In the genomic region with DNA sequence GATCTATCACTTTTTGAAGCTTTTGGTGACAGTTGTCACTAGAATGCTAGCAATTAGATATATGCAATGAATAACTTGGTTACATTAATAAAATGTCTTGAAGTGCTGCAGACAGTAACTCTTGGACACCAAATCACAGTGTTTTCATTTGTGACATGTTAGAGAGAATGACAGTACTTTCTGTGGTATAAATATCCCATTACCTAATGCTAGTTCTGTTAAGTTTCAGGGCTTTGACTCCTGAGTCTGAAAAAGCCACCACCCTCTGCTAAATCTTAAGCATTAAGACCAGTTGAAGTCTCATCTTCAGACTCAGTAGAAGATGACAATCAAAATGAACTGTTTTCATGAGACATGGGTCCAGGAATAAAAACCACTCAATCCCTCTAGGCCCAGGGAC, we compare ENCODE assay signal across 19 cellular contexts. TPM values are rescaled to one million over a fixed set of nuclear protein-coding genes. Genes with fewer than 3 reads are reported as not detected.
A peak's percentile ranks its signal among the peaks of the same experiment; 100 is the strongest.
DNase-seq lines count a peak whose midpoint lies in the region; ATAC-seq and TF ChIP-seq lines count a peak whose summit lies in the region.
"Had no signal": no experiment of that assay in that cellular context is flagged by ENCODE, and none has a peak within 500 bp of the region (broad histone marks: within the 10 kb centered on the region; RNA-seq: fewer than 3 reads in every experiment).

No MANE protein-coding gene starts in this region.

- H3K79me2 ChIP-seq in MM.1S (ENCODE audit: low read length): no peaks in the 10 kb centered on the region

- H3K4me1 ChIP-seq in left ventricle myocardium inferior (peaks cover 10% of the 10 kb centered on the region), MM.1S (ENCODE audit: low read length) (no peaks in the 10 kb centered on the region)
- H3K4me1 ChIP-seq: BLaER1, Caco-2 had no signal

- H3K9me3 ChIP-seq in left ventricle myocardium inferior (replicated peaks) (no peaks in the 10 kb centered on the region), MM.1S (replicated peaks; ENCODE audit: insufficient read depth, low read length) (no peaks in the 10 kb centered on the region)

- intact Hi-C loops in left ventricle myocardium superior (cut with micrococcal nuclease): no loop called here
- intact Hi-C loops in left ventricle myocardium inferior (cut with micrococcal nuclease): no loop called here

- H3F3A ChIP-seq in MM.1S (ENCODE audit: insufficient read depth, low read length): no peaks in the 10 kb centered on the region

- H3K4me2 ChIP-seq in MM.1S (ENCODE audit: low read depth, low read length): no peak overlapping the region
- H3K4me2 ChIP-seq: BLaER1, GM23338 had no signal

- peak; percentile 56 for ATAC-seq in left ventricle myocardium superior
- ATAC-seq in HG02870 (IDR thresholded peaks at IDR 0.05; ENCODE audit: unreplicated experiment): peak; percentile 50
- ATAC-seq in HG03439 (IDR thresholded peaks at IDR 0.05; ENCODE audit: unreplicated experiment): no peak
- ATAC-seq in HG02678 (IDR thresholded peaks at IDR 0.05; ENCODE audit: unreplicated experiment): no peak
- ATAC-seq: GM23338 had no signal

- DNase-seq in left ventricle myocardium superior: no peak
- no peak for DNase-seq in left ventricle myocardium inferior
- DNase-seq in MM.1S: peak; percentile 9
- no peak for DNase-seq in NCI-H187 treated with DMSO at 0.1 percent for 48 hours (lab: John Stamatoyannopoulos, UW)
- no peak for DNase-seq in stimulated activated naive CD4-positive, alpha-beta T cell treated with Interleukin-2 at 50 U/mL for 16 hours (lab: John Stamatoyannopoulos, UW)
- DNase-seq: 8988T; AML-193; Caco-2; CD8-positive, alpha-beta memory T cell; DND-41; GDM1; H7; Karpas-422 had no signal

- no peak overlapping the region for H2AFZ ChIP-seq in MM.1S (ENCODE audit: low read length)
- H2AFZ ChIP-seq: GM23338 had no signal

- H3K9me2 ChIP-seq in MM.1S (replicated peaks; ENCODE audit: insufficient read depth, low read length): no peaks in the 10 kb centered on the region

- H3K4me3 ChIP-seq in left ventricle myocardium inferior: no peak overlapping the region
- no peak overlapping the region for H3K4me3 ChIP-seq in MM.1S (ENCODE audit: low read length)
- H3K4me3 ChIP-seq: BLaER1, GM23338 had no signal

- H3K27ac ChIP-seq in left ventricle myocardium inferior (replicated peaks) (no peak overlapping the region), MM.1S (ENCODE audit: low read length) (no peak overlapping the region)
- H3K27ac ChIP-seq: BLaER1, HL-60 had no signal

- H3K9ac ChIP-seq in MM.1S (ENCODE audit: low read length): no peak overlapping the region
- H3K9ac ChIP-seq: BLaER1 had no signal

- no peaks in the 10 kb centered on the region for H3K36me3 ChIP-seq in left ventricle myocardium inferior
- H3K36me3 ChIP-seq in MM.1S (replicated peaks; ENCODE audit: insufficient read depth, low read length): no peaks in the 10 kb centered on the region

- H3K27me3 ChIP-seq in left ventricle myocardium inferior (ENCODE audit: low read depth) (no peaks in the 10 kb centered on the region), MM.1S (replicated peaks; ENCODE audit: insufficient read depth, low read length) (no peaks in the 10 kb centered on the region)
- H3K27me3 ChIP-seq: BLaER1 had no signal

- TF ChIP-seq CTCF in left ventricle myocardium inferior (IDR thresholded peaks at IDR 0.05; ENCODE audit: borderline replicate concordance): no peak
- TF ChIP-seq CTCF in MM.1S (IDR thresholded peaks at IDR 0.05; ENCODE audit: low read length): no peak

- no peaks in the 10 kb centered on the region for H4K20me1 ChIP-seq in MM.1S (ENCODE audit: insufficient read depth, low read length)
- H4K20me1 ChIP-seq: BLaER1 had no signal

RNA-seq across cellular contexts. Expression of a gene that starts 10.6 kb away (rescaled TPM):
- not detected for total RNA-seq in left ventricle myocardium superior
- total RNA-seq in left ventricle myocardium inferior: not detected
- total RNA-seq: Caco-2; CD8-positive, alpha-beta memory T cell; GM23338; H7 had no signal

RNA-seq across cellular contexts. Expression of a gene that starts 13.9 kb away (rescaled TPM):
- total RNA-seq in left ventricle myocardium superior (not detected), left ventricle myocardium inferior (not detected)
- total RNA-seq: Caco-2; CD8-positive, alpha-beta memory T cell; GM23338; H7 had no signal

RNA-seq across cellular contexts. Expression of a gene that starts 38.9 kb away (rescaled TPM):
- total RNA-seq in left ventricle myocardium superior (not detected), left ventricle myocardium inferior (not detected)
- total RNA-seq: Caco-2; CD8-positive, alpha-beta memory T cell; GM23338; H7 had no signal

RNA-seq across cellular contexts. Expression of a gene that starts 39.8 kb away (rescaled TPM):
- 56.2 TPM for total RNA-seq in left ventricle myocardium superior
- 60.1 TPM for total RNA-seq in left ventricle myocardium inferior

RNA-seq across cellular contexts. Expression of a gene that starts 39.9 kb away (rescaled TPM):
- total RNA-seq in left ventricle myocardium superior (152 TPM), left ventricle myocardium inferior (127 TPM)

Comparison
In these comparisons a context has a peak if more than half of its experiments do, and no peak if none do; other contexts are left out.
1. ATAC-seq: peak in left ventricle myocardium superior (single experiment) and HG02870 (single experiment); none in HG03439 (single experiment) and HG02678 (single experiment).